8 cellular contexts compared by ENCODE assay signal in genomic region chr3:101936419-101937331, GRCh38.
DNase-seq lines count a peak whose midpoint lies in the region; ATAC-seq and TF ChIP-seq lines count a peak whose summit lies in the region.

No MANE protein-coding gene starts in this region.

- no peaks in the 10 kb centered on the region for H3K36me3 ChIP-seq in DND-41 (ENCODE audit: insufficient read depth, low read length)
- H3K36me3 ChIP-seq in thoracic aorta: no peaks in the 10 kb centered on the region
- no peaks in the 10 kb centered on the region for H3K36me3 ChIP-seq in tibial nerve

- no peaks in the 10 kb centered on the region for H3K4me1 ChIP-seq in DND-41 (ENCODE audit: insufficient read depth, low read length)
- peaks cover 19 to 40% of the 10 kb centered on the region in 2 donors for H3K4me1 ChIP-seq in thoracic aorta (ENCODE audit: control insufficient read depth in 1 of 2, low read depth in 2 of 2)
- H3K4me1 ChIP-seq in tibial nerve: peaks cover 0 to 28% (median 9%) of the 10 kb centered on the region in 4 donors

- H3K4me2 ChIP-seq in DND-41 (ENCODE audit: insufficient read depth, low read length): no peak overlapping the region

- no peaks in the 10 kb centered on the region for H4K20me1 ChIP-seq in DND-41 (ENCODE audit: insufficient read depth, low read length)

- TF ChIP-seq POLR2A in tibial nerve (IDR thresholded peaks at IDR 0.05): no peak

- ATAC-seq in DND-41 (ENCODE audit: insufficient read depth, low read depth): peak; percentile 87
- ATAC-seq in GM19463 (IDR thresholded peaks at IDR 0.05; ENCODE audit: unreplicated experiment): peak; percentile 80
- ATAC-seq in HG03442 (IDR thresholded peaks at IDR 0.05; ENCODE audit: unreplicated experiment): peak; percentile 95
- peak; percentile 59 for ATAC-seq in thoracic aorta (ENCODE audit: insufficient number of reproducible peaks, low FRiP score, low read depth)

- no peak overlapping the region for H2AFZ ChIP-seq in DND-41 (ENCODE audit: low read depth, low read length)

- DNase-seq in DND-41 (no peak), SW 1271 (lab: John Stamatoyannopoulos, UW) (peak; percentile 16 to 50), fibroblast of pulmonary artery (ENCODE audit: low read depth) (peak; percentile 89), thoracic aorta (ENCODE audit: low spot score) (no peak), NCI-H510A (lab: John Stamatoyannopoulos, UW) (no peak), tibial nerve (ENCODE audit: low spot score in 2 of 2) (no peak)

- TF ChIP-seq EP300 in tibial nerve (IDR thresholded peaks at IDR 0.05): peak in 1 of 2 donors; percentile 66

- no peak for TF ChIP-seq CTCF in DND-41 (IDR thresholded peaks at IDR 0.05; ENCODE audit: borderline replicate concordance, extremely low read depth, low read length, poor library complexity, severe bottlenecking)
- no peak for TF ChIP-seq CTCF in fibroblast of pulmonary artery (IDR thresholded peaks at IDR 0.05; ENCODE audit: low read length, missing control alignments)
- TF ChIP-seq CTCF in thoracic aorta (IDR thresholded peaks at IDR 0.05): no peak
- no peak for TF ChIP-seq CTCF in tibial nerve (IDR thresholded peaks at IDR 0.05)

- no peak overlapping the region for H3K9ac ChIP-seq in DND-41 (ENCODE audit: low read depth, low read length)

- WGBS in tibial nerve, 2 donors: 74 to 82% methylated on average over 10 of the region's 10 CpGs

- no peak overlapping the region for H3K4me3 ChIP-seq in DND-41 (ENCODE audit: low read depth in 1 of 2, low read length in 2 of 2)
- no peak overlapping the region for H3K4me3 ChIP-seq in fibroblast of pulmonary artery (replicated peaks; ENCODE audit: low read depth, low read length)
- no peak overlapping the region for H3K4me3 ChIP-seq in thoracic aorta
- no peak overlapping the region for H3K4me3 ChIP-seq in tibial nerve

- H3K27ac ChIP-seq in DND-41 (ENCODE audit: low read length) (no peak overlapping the region), thoracic aorta (no peak overlapping the region), tibial nerve (peak overlapping the region in 2 of 4 donors; percentile 22 to 38)

- H3K9me3 ChIP-seq in DND-41 (ENCODE audit: insufficient read depth, low read length, severe bottlenecking) (no peaks in the 10 kb centered on the region), thoracic aorta (no peaks in the 10 kb centered on the region), tibial nerve (no peaks in the 10 kb centered on the region)

- no peaks in the 10 kb centered on the region for H3K27me3 ChIP-seq in DND-41 (ENCODE audit: insufficient read depth, low read length, poor library complexity)
- no peaks in the 10 kb centered on the region for H3K27me3 ChIP-seq in thoracic aorta (replicated peaks; ENCODE audit: insufficient read depth)
- no peaks in the 10 kb centered on the region for H3K27me3 ChIP-seq in tibial nerve

- H3K79me2 ChIP-seq in DND-41 (ENCODE audit: insufficient read depth, low read length): no peaks in the 10 kb centered on the region

Comparison
In these comparisons a context has a peak if more than half of its experiments do, and no peak if none do; other contexts are left out.
1. DNase-seq: peak in SW 1271 (2 of 2) and fibroblast of pulmonary artery (single experiment); none in DND-41 (single experiment), thoracic aorta (single experiment), NCI-H510A (single experiment) and tibial nerve (0 of 2).
2. Peak in every context shown above with its lines, with median percentiles within 50 percentile points of each other: ATAC-seq.